8 cellular contexts compared by ENCODE assay signal in the genomic region with DNA sequence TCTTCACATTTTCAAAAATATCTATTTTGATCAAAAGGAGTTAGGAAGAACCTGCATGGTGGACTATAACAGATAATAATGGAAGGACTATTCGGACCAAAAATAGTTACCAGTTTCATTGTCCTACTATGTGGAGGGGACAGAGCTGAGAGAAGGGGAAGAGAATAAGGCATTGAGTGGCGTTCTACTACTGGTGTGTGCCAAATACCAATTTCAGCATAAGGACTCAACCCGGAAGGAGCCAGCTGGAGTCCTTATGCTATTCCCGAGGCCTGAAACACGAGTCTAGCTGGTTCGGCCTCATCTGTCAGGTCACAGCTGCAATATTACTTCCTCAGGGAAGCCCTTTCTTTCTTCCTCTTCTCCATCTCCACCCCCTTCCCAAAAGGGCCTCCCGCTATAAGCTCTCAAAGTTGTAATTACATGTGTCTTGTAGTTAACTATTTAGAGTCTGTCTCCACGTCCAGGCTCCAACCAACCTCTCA. TPM values are rescaled to one million over a fixed set of nuclear protein-coding genes. Genes with fewer than 3 reads are reported as not detected.
A peak's percentile ranks its signal among the peaks of the same experiment; 100 is the strongest.
DNase-seq lines count a peak whose midpoint lies in the region; ATAC-seq and TF ChIP-seq lines count a peak whose summit lies in the region.

No MANE protein-coding gene starts in this region.

- no peaks in the 10 kb centered on the region for H3K9me3 Mint-ChIP-seq in CD8-positive, alpha-beta memory T cell
- H3K9me3 Mint-ChIP-seq in activated CD8-positive, alpha-beta T cell treated with anti-CD3 and anti-CD28 coated beads, Interleukin-2, amount 10 ng/mL, durations not matched to agents 7 days and 5 days (ENCODE audit: insufficient read depth), result no peaks in the 10 kb centered on the region

- H3K36me3 ChIP-seq in CD8-positive, alpha-beta memory T cell (ENCODE audit: insufficient read depth, low read length), result no peaks in the 10 kb centered on the region
- no peaks in the 10 kb centered on the region for H3K36me3 ChIP-seq in heart right ventricle
- no peaks in the 10 kb centered on the region for H3K36me3 ChIP-seq in psoas muscle (ENCODE audit: insufficient read depth in 1 of 2, low read depth in 1 of 2)

- no peaks in the 10 kb centered on the region for H3K9me3 ChIP-seq in CD8-positive, alpha-beta memory T cell (ENCODE audit: low read length)
- H3K9me3 ChIP-seq in heart right ventricle (no peaks in the 10 kb centered on the region), psoas muscle (no peaks in the 10 kb centered on the region)

- 18 to 20% methylated on average over 8 of the region's 8 CpGs for WGBS in heart right ventricle, 2 donors
- 11 to 22% (median 12%) methylated on average over 8 of the region's 8 CpGs for WGBS in psoas muscle, 3 donors

- peaks cover 0 to 4% (median 0%) of the 10 kb centered on the region in 3 donors for H3K36me3 Mint-ChIP-seq in CD8-positive, alpha-beta memory T cell
- H3K36me3 Mint-ChIP-seq in activated CD8-positive, alpha-beta T cell treated with anti-CD3 and anti-CD28 coated beads, Interleukin-2, amount 10 ng/mL, durations not matched to agents 7 days and 5 days (ENCODE audit: low read depth), result no peaks in the 10 kb centered on the region

- H3K4me3 Mint-ChIP-seq in CD8-positive, alpha-beta memory T cell, result peak overlapping the region; percentile 82 to 93 (median 90)
- peak overlapping the region; percentile 73 for H3K4me3 Mint-ChIP-seq in activated CD8-positive, alpha-beta T cell treated with anti-CD3 and anti-CD28 coated beads, Interleukin-2, amount 10 ng/mL, durations not matched to agents 7 days and 5 days

- CTCF ChIA-PET in CD8-positive, alpha-beta memory T cell (lab: Charles Lee), result interaction anchor here (2.0 kb wide), 2 partner anchors 9 to 21 kb away, joined by 6 to 7 read pairs; a partner anchor contains a TSS
- CTCF ChIA-PET in activated CD8-positive, alpha-beta T cell treated with anti-CD3 and anti-CD28 coated beads, Interleukin-2, amount 10 ng/mL, durations not matched to agents 7 days and 5 days (lab: Charles Lee), result interaction anchor here (1.0 to 1.4 kb wide), 2 partner anchors 23 to 46 kb away, joined by 3 to 6 read pairs; no protein-coding TSS in a partner anchor

- no peak for DNase-seq in CD8-positive, alpha-beta memory T cell
- DNase-seq in HFF-Myc (ENCODE audit: extremely low read depth, low read depth) (peak; percentile 12), heart right ventricle (peak in 1 of 2 donors; percentile 36), psoas muscle (no peak), RKO (ENCODE audit: low spot score) (no peak)
- DNase-seq in activated CD8-positive, alpha-beta T cell treated with anti-CD3 and anti-CD28 coated beads, Interleukin-2, amount 10 ng/mL, durations not matched to agents 7 days and 5 days, result no peak

- no peak for TF ChIP-seq CTCF in HFF-Myc (IDR thresholded peaks at IDR 0.05; ENCODE audit: low read depth, low read length, missing control alignments)
- no peak for TF ChIP-seq CTCF in heart right ventricle (IDR thresholded peaks at IDR 0.05)
- TF ChIP-seq CTCF in psoas muscle (IDR thresholded peaks at IDR 0.05), result no peak

- H3K27ac Mint-ChIP-seq in CD8-positive, alpha-beta memory T cell, result peak overlapping the region; percentile 56 to 88 (median 80)
- no peak overlapping the region for H3K27ac Mint-ChIP-seq in activated CD8-positive, alpha-beta T cell treated with anti-CD3 and anti-CD28 coated beads, Interleukin-2, amount 10 ng/mL, durations not matched to agents 7 days and 5 days

- peak overlapping the region; percentile 81 for H3K4me3 ChIP-seq in CD8-positive, alpha-beta memory T cell (ENCODE audit: low read length)
- H3K4me3 ChIP-seq in HFF-Myc (replicated peaks; ENCODE audit: low read depth, low read length) (peak overlapping the region; percentile 65), heart right ventricle (peak overlapping the region in 9 of 10 donors; percentile 74 to 96 (median 88)), psoas muscle (peak overlapping the region; percentile 82)

- no peak for ATAC-seq in activated CD8-positive, alpha-beta T cell treated with anti-CD3 and anti-CD28 coated beads, Interleukin-2, amount 10 ng/mL, durations not matched to agents 7 days and 5 days
- ATAC-seq in heart right ventricle (peak; percentile 15 to 48 (median 41)), psoas muscle (peak; percentile 23 to 63 (median 52)), HG03025 (IDR thresholded peaks at IDR 0.05; ENCODE audit: low FRiP score, unreplicated experiment) (no peak), GM21737 (IDR thresholded peaks at IDR 0.05; ENCODE audit: unreplicated experiment) (no peak)

- H3K4me1 ChIP-seq in CD8-positive, alpha-beta memory T cell (ENCODE audit: insufficient read depth, low read length), result peaks cover 6% of the 10 kb centered on the region
- peaks cover 0 to 36% (median 6%) of the 10 kb centered on the region in 9 donors for H3K4me1 ChIP-seq in heart right ventricle
- H3K4me1 ChIP-seq in psoas muscle, result peaks cover 16% of the 10 kb centered on the region

- H3K4me1 Mint-ChIP-seq in CD8-positive, alpha-beta memory T cell, result peaks cover 20 to 31% (median 30%) of the 10 kb centered on the region in 3 donors
- peaks cover 17% of the 10 kb centered on the region for H3K4me1 Mint-ChIP-seq in activated CD8-positive, alpha-beta T cell treated with anti-CD3 and anti-CD28 coated beads, Interleukin-2, amount 10 ng/mL, durations not matched to agents 7 days and 5 days (ENCODE audit: low read depth)

- intact Hi-C loops in heart right ventricle (cut with DNase I) (loop anchor here in 1 of 10 donors (10.0 kb wide), 1 partner anchor 688 kb away; no protein-coding TSS in a partner anchor), psoas muscle (cut with DNase I) (loop anchor here in 1 of 2 donors (5.0 kb wide), 1 partner anchor 685 kb away; no protein-coding TSS in a partner anchor)

- peaks cover 3 to 12% of the 10 kb centered on the region in 2 donors for H3K27me3 Mint-ChIP-seq in CD8-positive, alpha-beta memory T cell
- H3K27me3 Mint-ChIP-seq in activated CD8-positive, alpha-beta T cell treated with anti-CD3 and anti-CD28 coated beads, Interleukin-2, amount 10 ng/mL, durations not matched to agents 7 days and 5 days (ENCODE audit: low read depth), result peaks cover 48% of the 10 kb centered on the region

- POLR2A ChIA-PET in CD8-positive, alpha-beta memory T cell (lab: Charles Lee), result interaction anchor here (1.2 to 1.5 kb wide), 2 partner anchors 21 to 683 kb away, joined by 5 to 10 read pairs; a partner anchor contains a TSS
- POLR2A ChIA-PET in activated CD8-positive, alpha-beta T cell treated with anti-CD3 and anti-CD28 coated beads, Interleukin-2, amount 10 ng/mL, durations not matched to agents 7 days and 5 days (lab: Charles Lee), result interaction anchor here (0.8 to 1.3 kb wide), 2 partner anchors 9 to 21 kb away, joined by 3 to 4 read pairs; a partner anchor contains a TSS

- H3K27ac ChIP-seq in CD8-positive, alpha-beta memory T cell (ENCODE audit: low read depth, low read length), result peak overlapping the region; percentile 48
- H3K27ac ChIP-seq in heart right ventricle (peak overlapping the region in 9 of 10 donors; percentile 90 to 97 (median 94)), psoas muscle (peak overlapping the region; percentile 87)

- H3K27me3 ChIP-seq in CD8-positive, alpha-beta memory T cell (ENCODE audit: insufficient read depth, low read length, poor library complexity, severe bottlenecking), result no peaks in the 10 kb centered on the region
- H3K27me3 ChIP-seq in heart right ventricle, result no peaks in the 10 kb centered on the region
- H3K27me3 ChIP-seq in psoas muscle (ENCODE audit: insufficient read depth in 3 of 3, low read length in 2 of 3), result no peaks in the 10 kb centered on the region

RNA-seq across cellular contexts. Expression of a gene that starts 20.5 kb away (rescaled TPM):
- 10 to 100 TPM; 10.1 to 10.6 TPM for total RNA-seq in CD8-positive, alpha-beta memory T cell
- 11.3 TPM for polyA plus RNA-seq in CD8-positive, alpha-beta memory T cell
- total RNA-seq in activated CD8-positive, alpha-beta T cell treated with anti-CD3 and anti-CD28 coated beads, Interleukin-2, amount 10 ng/mL, durations not matched to agents 7 days and 5 days, result 1 to 10 TPM; 5.9 to 8.0 TPM
- total RNA-seq in heart right ventricle, result 10 to 100 TPM; 11.7 to 21.9 (median 15.3) TPM
- 1 to 10 TPM; 1.4 to 1.8 TPM for polyA plus RNA-seq in heart right ventricle
- 1 to 10 TPM; 4.6 to 7.6 (median 5.3) TPM for total RNA-seq in psoas muscle
- 1 to 10 TPM in 2 of 3 donors, under 1 TPM in 1; 0.66 to 3.2 (median 1.3) TPM for polyA plus RNA-seq in psoas muscle

Comparison
In these comparisons a context has a peak if more than half of its experiments do, and no peak if none do; other contexts are left out.
1. ATAC-seq: peak in heart right ventricle (8 of 8) and psoas muscle (4 of 4); none in activated CD8-positive, alpha-beta T cell treated with anti-CD3 and anti-CD28 coated beads, Interleukin-2, amount 10 ng/mL, durations not matched to agents 7 days and 5 days (single experiment), HG03025 (single experiment) and GM21737 (single experiment).
2. Peak in every context shown above with its lines, with median percentiles within 50 percentile points of each other: H3K27ac ChIP-seq and H3K4me3 ChIP-seq.